In the genomic region with DNA sequence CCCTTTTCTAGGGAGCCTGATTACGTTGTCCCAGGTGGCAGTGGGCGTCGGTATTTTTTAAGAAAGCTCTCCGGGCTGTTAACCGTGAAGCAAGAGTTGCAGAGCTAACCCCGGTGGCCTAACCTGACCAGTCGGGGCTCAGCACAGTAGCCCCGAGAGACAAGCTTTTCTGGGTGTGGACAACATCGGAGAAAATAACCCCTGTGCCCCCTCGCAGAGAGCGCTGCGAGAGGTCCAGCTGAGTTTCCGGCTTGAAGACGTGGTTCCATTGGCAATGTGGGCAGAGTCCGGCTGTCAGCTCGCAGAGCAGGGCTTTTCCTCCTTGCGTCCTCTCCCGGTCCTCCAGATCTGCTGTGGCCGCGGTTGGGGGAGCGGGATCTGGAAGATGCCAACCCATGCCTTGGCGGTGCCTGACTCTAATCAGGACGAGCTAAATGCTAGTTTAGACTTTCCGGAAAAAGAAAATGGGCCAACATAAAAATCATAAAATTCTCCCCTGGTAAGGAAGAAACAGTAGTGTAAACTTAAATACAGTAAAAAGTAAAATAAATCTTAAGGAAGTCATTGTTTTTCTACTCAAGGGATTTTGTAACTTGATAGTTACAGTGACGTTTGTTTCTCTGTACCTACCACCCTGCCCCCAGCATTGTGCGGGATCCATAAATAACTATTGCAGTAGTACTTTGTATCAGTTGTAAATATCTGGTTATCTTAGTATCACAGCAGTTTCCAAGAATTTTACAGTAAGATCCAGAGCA, we compare ENCODE assay signal across 8 cellular contexts. TPM values are rescaled to one million over a fixed set of nuclear protein-coding genes. Genes with fewer than 3 reads are reported as not detected.
DNase-seq lines count a peak whose midpoint lies in the region; ATAC-seq and TF ChIP-seq lines count a peak whose summit lies in the region.

No MANE protein-coding gene starts in this region.

- H3K36me3 ChIP-seq in HUES48 (ENCODE audit: control insufficient read depth, insufficient read depth, low read length) (peaks cover 3% of the 10 kb centered on the region; the same call in 1 of the 2 replicates), tibial nerve (no peaks in the 10 kb centered on the region)

- H3K4me3 ChIP-seq in HUES48 (ENCODE audit: low read depth, low read length) (peak overlapping the region; percentile 76), tibial nerve (peak overlapping the region; percentile 73 to 99 (median 88))

- DNase-seq in NCI-H2171 (lab: John Stamatoyannopoulos, UW): peak; percentile 4
- DNase-seq in NCI-H2171 treated with DMSO at 0.1 percent for 48 hours (lab: John Stamatoyannopoulos, UW): no peak
- DNase-seq in T1000 (lab: John Stamatoyannopoulos, UW): peak; percentile 65
- DNase-seq in epithelial cell of prostate (ENCODE audit: low read depth, low spot score): no peak
- DNase-seq in middle frontal gyrus (ENCODE audit: extremely low spot score, low spot score): peak; percentile 12
- DNase-seq in tibial nerve (ENCODE audit: low spot score in 2 of 2): no peak

- TF ChIP-seq POLR2A in tibial nerve (IDR thresholded peaks at IDR 0.05): no peak

- peak overlapping the region; percentile 85 for H3K9ac ChIP-seq in HUES48 (ENCODE audit: low read depth, low read length)

- no peak for TF ChIP-seq CTCF in tibial nerve (IDR thresholded peaks at IDR 0.05)

- no peaks in the 10 kb centered on the region for H3K9me3 ChIP-seq in HUES48 (ENCODE audit: control insufficient read depth, insufficient read depth, low read length)
- H3K9me3 ChIP-seq in tibial nerve: no peaks in the 10 kb centered on the region

- no peak for TF ChIP-seq EP300 in tibial nerve (IDR thresholded peaks at IDR 0.05)

- H3K27me3 ChIP-seq in HUES48 (ENCODE audit: control insufficient read depth, insufficient read depth, low read length) (no peaks in the 10 kb centered on the region), tibial nerve (no peaks in the 10 kb centered on the region)

- peak; percentile 44 for ATAC-seq in GM21717 (IDR thresholded peaks at IDR 0.05; ENCODE audit: unreplicated experiment)

- H3K4me1 ChIP-seq in HUES48 (ENCODE audit: control insufficient read depth, insufficient read depth, low read length): 0 out of 2 replicates have a peak, but pooled peaks cover 11% of the 10 kb centered on the region
- peaks cover 0 to 20% (median 12%) of the 10 kb centered on the region in 4 donors for H3K4me1 ChIP-seq in tibial nerve

- WGBS in tibial nerve, 2 donors: 3 to 4% methylated on average over 22 to 26 of the region's 26 CpGs

- H3K27ac ChIP-seq in HUES48 (ENCODE audit: low read depth, low read length) (peak overlapping the region; percentile 92), epithelial cell of prostate (peak overlapping the region; percentile 77), tibial nerve (peak overlapping the region; percentile 39 to 92 (median 86))

RNA-seq across cellular contexts. Expression of gene PLA2G12A, which starts 0.6 kb away (rescaled TPM):
- total RNA-seq in tibial nerve: 10 to 100 TPM; 17.8 to 27.0 (median 22.4) TPM

RNA-seq across cellular contexts. Expression of gene CASP6, which starts 27.2 kb away (rescaled TPM):
- total RNA-seq in tibial nerve: 10 to 100 TPM; 10.0 to 18.0 (median 13.7) TPM

Comparison
In these comparisons a context has a peak if more than half of its experiments do, and no peak if none do; other contexts are left out.
1. DNase-seq: peak in NCI-H2171 (single experiment), T1000 (single experiment) and middle frontal gyrus (single experiment); none in NCI-H2171 treated with DMSO at 0.1 percent for 48 hours (single experiment), epithelial cell of prostate (single experiment) and tibial nerve (0 of 2).
2. Peak in every context shown above with its lines, with median percentiles within 50 percentile points of each other: H3K27ac ChIP-seq.